13 cellular contexts compared by ENCODE assay signal in the genomic region with DNA sequence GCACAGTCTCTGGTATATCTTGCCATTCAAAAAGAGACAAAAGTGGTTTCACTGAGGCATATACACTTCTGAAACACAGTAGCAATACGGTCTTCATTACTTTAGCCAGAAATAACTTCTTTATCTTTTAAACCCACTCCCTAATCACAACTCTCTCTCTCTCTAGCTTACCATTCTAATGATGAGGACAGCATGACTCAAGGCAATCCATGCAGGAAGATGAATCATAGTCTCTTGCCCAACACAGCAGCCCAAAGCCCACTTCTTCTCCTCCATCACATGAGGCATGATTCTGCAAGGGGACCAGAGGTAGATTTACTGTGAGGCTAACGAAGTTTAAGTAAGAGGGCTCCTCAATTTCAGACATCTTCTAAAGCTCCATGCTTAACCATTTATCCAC.
DNase-seq lines count a peak whose midpoint lies in the region; ATAC-seq and TF ChIP-seq lines count a peak whose summit lies in the region.
"Had no signal": no experiment of that assay in that cellular context is flagged by ENCODE, and none has a peak within 500 bp of the region (broad histone marks: within the 10 kb centered on the region; RNA-seq: fewer than 3 reads in every experiment).

No MANE protein-coding gene starts in this region.

- DNase-seq in EL, result peak; percentile 87
- DNase-seq in NOMO-1 (lab: John Stamatoyannopoulos, UW; ENCODE audit: unreplicated experiment in 2 of 2), result peak; percentile 82 to 91
- peak; percentile 92 for DNase-seq in choroid plexus epithelial cell (ENCODE audit: low read depth)
- DNase-seq in osteoblast (ENCODE audit: insufficient read length, low spot score, missing footprints), result peak; percentile 86
- DNase-seq in T-helper 2 cell treated with Interferon-gamma antibody and Interleukin-4, amounts not matched to agents 5 μg/mL and 100 μg/mL, for 36 hours (ENCODE audit: low spot score), result no peak
- no peak for DNase-seq in activated CD4-positive, alpha-beta T cell treated with anti-CD3 and anti-CD28 coated beads, Interleukin-2, amount 50 U/mL, for 48 hours
- DNase-seq in GM23338 (ENCODE audit: low spot score), result no peak
- DNase-seq: activated CD4-positive, alpha-beta T cell treated with anti-CD3 and anti-CD28 coated beads for 1 hour; left cardiac atrium; NCI-H446 treated with DMSO at 0.1 percent for 48 hours; tibial artery had no signal

- H3K9me2 ChIP-seq in GM23338 (ENCODE audit: insufficient read depth), result no peaks in the 10 kb centered on the region; the same call in 1 of the 2 replicates

- H3K27me3 ChIP-seq in osteoblast (ENCODE audit: insufficient read depth, low read length), result peaks cover 13% of the 10 kb centered on the region
- no peaks in the 10 kb centered on the region for H3K27me3 ChIP-seq in GM23338 (ENCODE audit: insufficient read depth)

- H3K79me2 ChIP-seq in osteoblast (ENCODE audit: insufficient read depth, low read length), result no peaks in the 10 kb centered on the region
- no peaks in the 10 kb centered on the region for H3K79me2 ChIP-seq in GM23338 (replicated peaks; ENCODE audit: insufficient read depth)

- no peak for ATAC-seq in GM18498 (IDR thresholded peaks at IDR 0.05; ENCODE audit: unreplicated experiment)
- no peak for ATAC-seq in GM23338

- TF ChIP-seq CTCF in choroid plexus epithelial cell (conservative IDR thresholded peaks at IDR 0.05; ENCODE audit: low read depth, low read length), result no peak
- TF ChIP-seq CTCF in osteoblast (IDR thresholded peaks at IDR 0.05; ENCODE audit: extremely low read depth, low read depth, low read length), result no peak
- TF ChIP-seq CTCF in GM23338 (conservative IDR thresholded peaks at IDR 0.05; ENCODE audit: low read depth in 2 of 2), result no peak

- H3K4me1 Mint-ChIP-seq in T-helper 2 cell treated with Interferon-gamma antibody and Interleukin-4, amounts not matched to agents 5 μg/mL and 100 μg/mL, for 36 hours (ENCODE audit: low read depth), result no peaks in the 10 kb centered on the region
- H3K4me1 Mint-ChIP-seq in GM23338, result peaks cover 4% of the 10 kb centered on the region; the same call in 2 of the 3 replicates
- H3K4me1 Mint-ChIP-seq: brain had no signal

- H3K36me3 Mint-ChIP-seq in T-helper 2 cell treated with Interferon-gamma antibody and Interleukin-4, amounts not matched to agents 5 μg/mL and 100 μg/mL, for 36 hours (ENCODE audit: low read depth), result no peaks in the 10 kb centered on the region
- H3K36me3 Mint-ChIP-seq in GM23338 (ENCODE audit: low read depth), result no peaks in the 10 kb centered on the region
- H3K36me3 Mint-ChIP-seq: brain had no signal

- H3K9me3 ChIP-seq in osteoblast (ENCODE audit: low read depth, low read length), result no peaks in the 10 kb centered on the region
- H3K9me3 ChIP-seq: tibial artery had no signal

- no peak overlapping the region for H2AFZ ChIP-seq in osteoblast (ENCODE audit: low read length)
- H2AFZ ChIP-seq in GM23338, result no peak overlapping the region

- no peak overlapping the region for H3K4me3 Mint-ChIP-seq in T-helper 2 cell treated with Interferon-gamma antibody and Interleukin-4, amounts not matched to agents 5 μg/mL and 100 μg/mL, for 36 hours
- H3K4me3 Mint-ChIP-seq in GM23338, result no peak overlapping the region
- H3K4me3 Mint-ChIP-seq: brain had no signal

- H3K27ac ChIP-seq in osteoblast (ENCODE audit: low read depth, low read length) (peak overlapping the region; percentile 3), GM23338 (ENCODE audit: low read depth) (no peak overlapping the region)
- H3K27ac ChIP-seq: tibial artery had no signal

- H3K4me2 ChIP-seq in osteoblast (ENCODE audit: insufficient read depth, low read length), result peak overlapping the region; percentile 16
- no peak overlapping the region for H3K4me2 ChIP-seq in GM23338

- H4K20me1 ChIP-seq in osteoblast (ENCODE audit: insufficient read depth, low read length) (no peaks in the 10 kb centered on the region), GM23338 (replicated peaks; ENCODE audit: insufficient read depth) (no peaks in the 10 kb centered on the region)

- no peaks in the 10 kb centered on the region for H3K9me3 Mint-ChIP-seq in T-helper 2 cell treated with Interferon-gamma antibody and Interleukin-4, amounts not matched to agents 5 μg/mL and 100 μg/mL, for 36 hours
- H3K9me3 Mint-ChIP-seq in GM23338, result no peaks in the 10 kb centered on the region
- H3K9me3 Mint-ChIP-seq: brain had no signal

- H3K27ac Mint-ChIP-seq in T-helper 2 cell treated with Interferon-gamma antibody and Interleukin-4, amounts not matched to agents 5 μg/mL and 100 μg/mL, for 36 hours, result no peak overlapping the region
- H3K27ac Mint-ChIP-seq in GM23338, result no peak overlapping the region
- H3K27ac Mint-ChIP-seq: brain had no signal

- no peaks in the 10 kb centered on the region for H3K27me3 Mint-ChIP-seq in T-helper 2 cell treated with Interferon-gamma antibody and Interleukin-4, amounts not matched to agents 5 μg/mL and 100 μg/mL, for 36 hours (ENCODE audit: low read depth)
- H3K27me3 Mint-ChIP-seq in GM23338 (ENCODE audit: insufficient read depth, low read depth, poor library complexity), result peaks cover under 1% of the 10 kb centered on the region

- no peaks in the 10 kb centered on the region for H3K36me3 ChIP-seq in osteoblast (ENCODE audit: insufficient read depth, low read length)
- no peaks in the 10 kb centered on the region for H3K36me3 ChIP-seq in GM23338 (ENCODE audit: insufficient read depth)
- H3K36me3 ChIP-seq: tibial artery had no signal

- no peaks in the 10 kb centered on the region for H3F3A ChIP-seq in GM23338 (replicated peaks; ENCODE audit: low read depth)

- H3K4me3 ChIP-seq in choroid plexus epithelial cell (ENCODE audit: low read depth, low read length), result no peak overlapping the region
- H3K4me3 ChIP-seq in osteoblast (ENCODE audit: insufficient read depth, low read length), result peak overlapping the region; percentile 8
- no peak overlapping the region for H3K4me3 ChIP-seq in GM23338
- H3K4me3 ChIP-seq: tibial artery had no signal

- H3K4me1 ChIP-seq in osteoblast (ENCODE audit: insufficient read depth, low read length), result peaks cover 12% of the 10 kb centered on the region
- H3K4me1 ChIP-seq in GM23338 (ENCODE audit: insufficient read depth), result no peaks in the 10 kb centered on the region
- H3K4me1 ChIP-seq: tibial artery had no signal

TF ChIP-seq in GM23338, 12 proteins besides CTCF, POLR2A, EP300 and RAD21:
- TF ChIP-seq STAT1 (IDR thresholded peaks at IDR 0.05; ENCODE audit: unreplicated experiment), result no peak
- TF ChIP-seq, protein P1, sequence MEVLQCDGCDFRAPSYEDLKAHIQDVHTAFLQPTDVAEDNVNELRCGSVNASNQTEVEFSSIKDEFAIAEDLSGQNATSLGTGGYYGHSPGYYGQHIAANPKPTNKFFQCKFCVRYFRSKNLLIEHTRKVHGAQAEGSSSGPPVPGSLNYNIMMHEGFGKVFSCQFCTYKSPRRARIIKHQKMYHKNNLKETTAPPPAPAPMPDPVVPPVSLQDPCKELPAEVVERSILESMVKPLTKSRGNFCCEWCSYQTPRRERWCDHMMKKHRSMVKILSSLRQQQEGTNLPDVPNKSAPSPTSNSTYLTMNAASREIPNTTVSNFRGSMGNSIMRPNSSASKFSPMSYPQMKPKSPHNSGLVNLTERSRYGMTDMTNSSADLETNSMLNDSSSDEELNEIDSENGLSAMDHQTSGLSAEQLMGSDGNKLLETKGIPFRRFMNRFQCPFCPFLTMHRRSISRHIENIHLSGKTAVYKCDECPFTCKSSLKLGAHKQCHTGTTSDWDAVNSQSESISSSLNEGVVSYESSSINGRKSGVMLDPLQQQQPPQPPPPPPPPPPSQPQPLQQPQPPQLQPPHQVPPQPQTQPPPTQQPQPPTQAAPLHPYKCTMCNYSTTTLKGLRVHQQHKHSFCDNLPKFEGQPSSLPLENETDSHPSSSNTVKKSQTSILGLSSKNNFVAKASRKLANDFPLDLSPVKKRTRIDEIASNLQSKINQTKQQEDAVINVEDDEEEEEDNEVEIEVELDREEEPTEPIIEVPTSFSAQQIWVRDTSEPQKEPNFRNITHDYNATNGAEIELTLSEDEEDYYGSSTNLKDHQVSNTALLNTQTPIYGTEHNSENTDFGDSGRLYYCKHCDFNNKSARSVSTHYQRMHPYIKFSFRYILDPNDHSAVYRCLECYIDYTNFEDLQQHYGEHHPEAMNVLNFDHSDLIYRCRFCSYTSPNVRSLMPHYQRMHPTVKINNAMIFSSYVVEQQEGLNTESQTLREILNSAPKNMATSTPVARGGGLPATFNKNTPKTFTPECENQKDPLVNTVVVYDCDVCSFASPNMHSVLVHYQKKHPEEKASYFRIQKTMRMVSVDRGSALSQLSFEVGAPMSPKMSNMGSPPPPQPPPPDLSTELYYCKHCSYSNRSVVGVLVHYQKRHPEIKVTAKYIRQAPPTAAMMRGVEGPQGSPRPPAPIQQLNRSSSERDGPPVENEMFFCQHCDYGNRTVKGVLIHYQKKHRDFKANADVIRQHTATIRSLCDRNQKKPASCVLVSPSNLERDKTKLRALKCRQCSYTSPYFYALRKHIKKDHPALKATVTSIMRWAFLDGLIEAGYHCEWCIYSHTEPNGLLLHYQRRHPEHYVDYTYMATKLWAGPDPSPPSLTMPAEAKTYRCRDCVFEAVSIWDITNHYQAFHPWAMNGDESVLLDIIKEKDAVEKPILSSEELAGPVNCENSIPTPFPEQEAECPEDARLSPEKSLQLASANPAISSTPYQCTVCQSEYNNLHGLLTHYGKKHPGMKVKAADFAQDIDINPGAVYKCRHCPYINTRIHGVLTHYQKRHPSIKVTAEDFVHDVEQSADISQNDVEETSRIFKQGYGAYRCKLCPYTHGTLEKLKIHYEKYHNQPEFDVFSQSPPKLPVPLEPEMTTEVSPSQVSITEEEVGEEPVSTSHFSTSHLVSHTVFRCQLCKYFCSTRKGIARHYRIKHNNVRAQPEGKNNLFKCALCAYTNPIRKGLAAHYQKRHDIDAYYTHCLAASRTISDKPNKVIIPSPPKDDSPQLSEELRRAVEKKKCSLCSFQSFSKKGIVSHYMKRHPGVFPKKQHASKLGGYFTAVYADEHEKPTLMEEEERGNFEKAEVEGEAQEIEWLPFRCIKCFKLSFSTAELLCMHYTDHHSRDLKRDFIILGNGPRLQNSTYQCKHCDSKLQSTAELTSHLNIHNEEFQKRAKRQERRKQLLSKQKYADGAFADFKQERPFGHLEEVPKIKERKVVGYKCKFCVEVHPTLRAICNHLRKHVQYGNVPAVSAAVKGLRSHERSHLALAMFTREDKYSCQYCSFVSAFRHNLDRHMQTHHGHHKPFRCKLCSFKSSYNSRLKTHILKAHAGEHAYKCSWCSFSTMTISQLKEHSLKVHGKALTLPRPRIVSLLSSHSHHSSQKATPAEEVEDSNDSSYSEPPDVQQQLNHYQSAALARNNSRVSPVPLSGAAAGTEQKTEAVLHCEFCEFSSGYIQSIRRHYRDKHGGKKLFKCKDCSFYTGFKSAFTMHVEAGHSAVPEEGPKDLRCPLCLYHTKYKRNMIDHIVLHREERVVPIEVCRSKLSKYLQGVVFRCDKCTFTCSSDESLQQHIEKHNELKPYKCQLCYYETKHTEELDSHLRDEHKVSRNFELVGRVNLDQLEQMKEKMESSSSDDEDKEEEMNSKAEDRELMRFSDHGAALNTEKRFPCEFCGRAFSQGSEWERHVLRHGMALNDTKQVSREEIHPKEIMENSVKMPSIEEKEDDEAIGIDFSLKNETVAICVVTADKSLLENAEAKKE (CRISPR knock-in tag; IDR thresholded peaks at IDR 0.05), result no peak

Comparison
In these comparisons a context has a peak if more than half of its experiments do, and no peak if none do; other contexts are left out.
1. DNase-seq: peak in EL (single experiment), NOMO-1 (2 of 2), choroid plexus epithelial cell (single experiment) and osteoblast (single experiment); none in T-helper 2 cell treated with Interferon-gamma antibody and Interleukin-4, amounts not matched to agents 5 μg/mL and 100 μg/mL, for 36 hours (single experiment), activated CD4-positive, alpha-beta T cell treated with anti-CD3 and anti-CD28 coated beads, Interleukin-2, amount 50 U/mL, for 48 hours (0 of 2) and GM23338 (single experiment).